Comparison of ENCODE assay signal across 1 cellular context in the genomic region with DNA sequence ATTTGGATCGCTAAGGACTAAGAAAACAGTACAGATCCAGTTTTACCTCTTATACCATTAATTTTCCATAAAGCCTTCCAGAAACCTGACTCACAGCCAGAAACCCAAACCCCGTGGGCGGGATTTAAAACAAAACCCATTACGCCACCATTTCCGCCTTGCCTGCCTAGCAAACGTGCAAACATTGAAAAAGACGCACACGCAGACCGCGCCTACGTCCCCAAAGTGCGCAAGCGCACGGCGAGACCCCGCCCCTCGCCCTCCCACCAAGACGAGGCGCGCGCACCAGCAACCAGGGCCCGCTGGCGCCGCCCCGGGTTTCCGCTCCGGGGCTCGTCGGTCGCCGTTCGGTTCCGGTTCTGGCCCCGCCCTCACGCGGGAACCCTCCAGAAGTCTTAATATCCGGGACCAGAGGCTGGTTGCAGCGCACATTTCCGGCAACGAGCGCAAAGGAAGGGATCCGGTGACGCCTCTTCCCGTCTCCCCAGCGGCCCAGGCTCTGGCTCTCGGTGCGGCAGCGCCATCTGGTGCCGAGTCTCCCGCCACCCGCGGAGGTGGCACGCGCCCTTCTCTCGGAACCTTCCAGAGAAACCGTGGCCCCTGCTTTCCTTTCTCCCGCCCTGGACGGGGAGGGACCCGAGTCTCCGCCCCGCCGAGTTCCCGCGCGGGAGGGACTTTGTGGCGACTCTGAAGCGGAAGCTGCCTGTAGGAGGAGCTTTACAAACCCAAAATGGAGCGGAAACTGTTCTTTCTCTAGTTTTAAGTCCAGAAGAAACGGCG.
A peak's percentile ranks its signal among the peaks of the same experiment; 100 is the strongest.
TF ChIP-seq lines count a peak whose summit lies in the region.

No MANE protein-coding gene starts in this region.

TF ChIP-seq in K562, 482 proteins besides CTCF, POLR2A, EP300 and RAD21 (continued from another document and continues in another):
- TF ChIP-seq, protein P1, sequence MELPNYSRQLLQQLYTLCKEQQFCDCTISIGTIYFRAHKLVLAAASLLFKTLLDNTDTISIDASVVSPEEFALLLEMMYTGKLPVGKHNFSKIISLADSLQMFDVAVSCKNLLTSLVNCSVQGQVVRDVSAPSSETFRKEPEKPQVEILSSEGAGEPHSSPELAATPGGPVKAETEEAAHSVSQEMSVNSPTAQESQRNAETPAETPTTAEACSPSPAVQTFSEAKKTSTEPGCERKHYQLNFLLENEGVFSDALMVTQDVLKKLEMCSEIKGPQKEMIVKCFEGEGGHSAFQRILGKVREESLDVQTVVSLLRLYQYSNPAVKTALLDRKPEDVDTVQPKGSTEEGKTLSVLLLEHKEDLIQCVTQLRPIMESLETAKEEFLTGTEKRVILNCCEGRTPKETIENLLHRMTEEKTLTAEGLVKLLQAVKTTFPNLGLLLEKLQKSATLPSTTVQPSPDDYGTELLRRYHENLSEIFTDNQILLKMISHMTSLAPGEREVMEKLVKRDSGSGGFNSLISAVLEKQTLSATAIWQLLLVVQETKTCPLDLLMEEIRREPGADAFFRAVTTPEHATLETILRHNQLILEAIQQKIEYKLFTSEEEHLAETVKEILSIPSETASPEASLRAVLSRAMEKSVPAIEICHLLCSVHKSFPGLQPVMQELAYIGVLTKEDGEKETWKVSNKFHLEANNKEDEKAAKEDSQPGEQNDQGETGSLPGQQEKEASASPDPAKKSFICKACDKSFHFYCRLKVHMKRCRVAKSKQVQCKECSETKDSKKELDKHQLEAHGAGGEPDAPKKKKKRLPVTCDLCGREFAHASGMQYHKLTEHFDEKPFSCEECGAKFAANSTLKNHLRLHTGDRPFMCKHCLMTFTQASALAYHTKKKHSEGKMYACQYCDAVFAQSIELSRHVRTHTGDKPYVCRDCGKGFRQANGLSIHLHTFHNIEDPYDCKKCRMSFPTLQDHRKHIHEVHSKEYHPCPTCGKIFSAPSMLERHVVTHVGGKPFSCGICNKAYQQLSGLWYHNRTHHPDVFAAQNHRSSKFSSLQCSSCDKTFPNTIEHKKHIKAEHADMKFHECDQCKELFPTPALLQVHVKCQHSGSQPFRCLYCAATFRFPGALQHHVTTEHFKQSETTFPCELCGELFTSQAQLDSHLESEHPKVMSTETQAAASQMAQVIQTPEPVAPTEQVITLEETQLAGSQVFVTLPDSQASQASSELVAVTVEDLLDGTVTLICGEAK (IDR thresholded peaks at IDR 0.05) = peak; percentile 90
- TF ChIP-seq, protein P1 (CRISPR knock-in tag; IDR thresholded peaks at IDR 0.05) = no peak
- TF ChIP-seq IRF2 (CRISPR knock-in tag; IDR thresholded peaks at IDR 0.05) (no peak), TAL1 (IDR thresholded peaks at IDR 0.05) (no peak), ZNF76 (CRISPR knock-in tag; IDR thresholded peaks at IDR 0.05; ENCODE audit: borderline replicate concordance) (no peak), SMARCA4 (IDR thresholded peaks at IDR 0.05) (no peak), RB1 (IDR thresholded peaks at IDR 0.05; ENCODE audit: low read depth) (peak; percentile 92; the same call in 1 of the 2 replicates), FOXJ3 (CRISPR knock-in tag; IDR thresholded peaks at IDR 0.05) (no peak), POLR2B (IDR thresholded peaks at IDR 0.05; ENCODE audit: low read depth, partially characterized antibody) (peak; percentile 45), ATF7 (IDR thresholded peaks at IDR 0.05) (peak; percentile 78; the same call in 1 of the 2 replicates), MAZ (CRISPR knock-in tag; conservative IDR thresholded peaks at IDR 0.05 in 1 of 2, IDR thresholded peaks at IDR 0.05 in 1 of 2) (peak; percentile 57 to 77), ZNF584 (CRISPR knock-in tag; IDR thresholded peaks at IDR 0.05; ENCODE audit: low read depth) (no peak), SMAD3 (CRISPR knock-in tag; conservative IDR thresholded peaks at IDR 0.05) (no peak), MAFF (IDR thresholded peaks at IDR 0.05; ENCODE audit: low read length) (no peak), THRAP3 (IDR thresholded peaks at IDR 0.05; ENCODE audit: borderline replicate concordance) (no peak), RHOXF2B (CRISPR knock-in tag; conservative IDR thresholded peaks at IDR 0.05) (no peak)
- TF ChIP-seq, protein P2, sequence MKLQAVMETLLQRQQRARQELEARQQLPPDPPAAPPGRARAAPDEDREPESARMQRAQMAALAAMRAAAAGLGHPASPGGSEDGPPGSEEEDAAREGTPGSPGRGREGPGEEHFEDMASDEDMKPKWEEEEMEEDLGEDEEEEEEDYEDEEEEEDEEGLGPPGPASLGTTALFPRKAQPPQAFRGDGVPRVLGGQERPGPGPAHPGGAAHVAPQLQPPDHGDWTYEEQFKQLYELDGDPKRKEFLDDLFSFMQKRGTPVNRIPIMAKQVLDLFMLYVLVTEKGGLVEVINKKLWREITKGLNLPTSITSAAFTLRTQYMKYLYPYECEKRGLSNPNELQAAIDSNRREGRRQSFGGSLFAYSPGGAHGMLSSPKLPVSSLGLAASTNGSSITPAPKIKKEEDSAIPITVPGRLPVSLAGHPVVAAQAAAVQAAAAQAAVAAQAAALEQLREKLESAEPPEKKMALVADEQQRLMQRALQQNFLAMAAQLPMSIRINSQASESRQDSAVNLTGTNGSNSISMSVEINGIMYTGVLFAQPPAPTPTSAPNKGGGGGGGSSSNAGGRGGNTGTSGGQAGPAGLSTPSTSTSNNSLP (IDR thresholded peaks at IDR 0.05; ENCODE audit: borderline replicate concordance, low read depth, low read length) = no peak
- TF ChIP-seq, protein P3, sequence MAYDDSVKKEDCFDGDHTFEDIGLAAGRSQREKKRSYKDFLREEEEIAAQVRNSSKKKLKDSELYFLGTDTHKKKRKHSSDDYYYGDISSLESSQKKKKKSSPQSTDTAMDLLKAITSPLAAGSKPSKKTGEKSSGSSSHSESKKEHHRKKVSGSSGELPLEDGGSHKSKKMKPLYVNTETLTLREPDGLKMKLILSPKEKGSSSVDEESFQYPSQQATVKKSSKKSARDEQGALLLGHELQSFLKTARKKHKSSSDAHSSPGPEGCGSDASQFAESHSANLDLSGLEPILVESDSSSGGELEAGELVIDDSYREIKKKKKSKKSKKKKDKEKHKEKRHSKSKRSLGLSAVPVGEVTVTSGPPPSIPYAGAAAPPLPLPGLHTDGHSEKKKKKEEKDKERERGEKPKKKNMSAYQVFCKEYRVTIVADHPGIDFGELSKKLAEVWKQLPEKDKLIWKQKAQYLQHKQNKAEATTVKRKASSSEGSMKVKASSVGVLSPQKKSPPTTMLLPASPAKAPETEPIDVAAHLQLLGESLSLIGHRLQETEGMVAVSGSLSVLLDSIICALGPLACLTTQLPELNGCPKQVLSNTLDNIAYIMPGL (CRISPR knock-in tag; IDR thresholded peaks at IDR 0.05) = 0 out of 2 replicates have a peak, but pooled peaks have one; percentile 48
- TF ChIP-seq, protein P4, sequence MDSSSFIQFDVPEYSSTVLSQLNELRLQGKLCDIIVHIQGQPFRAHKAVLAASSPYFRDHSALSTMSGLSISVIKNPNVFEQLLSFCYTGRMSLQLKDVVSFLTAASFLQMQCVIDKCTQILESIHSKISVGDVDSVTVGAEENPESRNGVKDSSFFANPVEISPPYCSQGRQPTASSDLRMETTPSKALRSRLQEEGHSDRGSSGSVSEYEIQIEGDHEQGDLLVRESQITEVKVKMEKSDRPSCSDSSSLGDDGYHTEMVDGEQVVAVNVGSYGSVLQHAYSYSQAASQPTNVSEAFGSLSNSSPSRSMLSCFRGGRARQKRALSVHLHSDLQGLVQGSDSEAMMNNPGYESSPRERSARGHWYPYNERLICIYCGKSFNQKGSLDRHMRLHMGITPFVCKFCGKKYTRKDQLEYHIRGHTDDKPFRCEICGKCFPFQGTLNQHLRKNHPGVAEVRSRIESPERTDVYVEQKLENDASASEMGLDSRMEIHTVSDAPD (CRISPR knock-in tag; IDR thresholded peaks at IDR 0.05) = no peak
- TF ChIP-seq, protein P5, sequence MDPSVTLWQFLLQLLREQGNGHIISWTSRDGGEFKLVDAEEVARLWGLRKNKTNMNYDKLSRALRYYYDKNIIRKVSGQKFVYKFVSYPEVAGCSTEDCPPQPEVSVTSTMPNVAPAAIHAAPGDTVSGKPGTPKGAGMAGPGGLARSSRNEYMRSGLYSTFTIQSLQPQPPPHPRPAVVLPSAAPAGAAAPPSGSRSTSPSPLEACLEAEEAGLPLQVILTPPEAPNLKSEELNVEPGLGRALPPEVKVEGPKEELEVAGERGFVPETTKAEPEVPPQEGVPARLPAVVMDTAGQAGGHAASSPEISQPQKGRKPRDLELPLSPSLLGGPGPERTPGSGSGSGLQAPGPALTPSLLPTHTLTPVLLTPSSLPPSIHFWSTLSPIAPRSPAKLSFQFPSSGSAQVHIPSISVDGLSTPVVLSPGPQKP (CRISPR knock-in tag; IDR thresholded peaks at IDR 0.05) = no peak
- TF ChIP-seq, protein P6, sequence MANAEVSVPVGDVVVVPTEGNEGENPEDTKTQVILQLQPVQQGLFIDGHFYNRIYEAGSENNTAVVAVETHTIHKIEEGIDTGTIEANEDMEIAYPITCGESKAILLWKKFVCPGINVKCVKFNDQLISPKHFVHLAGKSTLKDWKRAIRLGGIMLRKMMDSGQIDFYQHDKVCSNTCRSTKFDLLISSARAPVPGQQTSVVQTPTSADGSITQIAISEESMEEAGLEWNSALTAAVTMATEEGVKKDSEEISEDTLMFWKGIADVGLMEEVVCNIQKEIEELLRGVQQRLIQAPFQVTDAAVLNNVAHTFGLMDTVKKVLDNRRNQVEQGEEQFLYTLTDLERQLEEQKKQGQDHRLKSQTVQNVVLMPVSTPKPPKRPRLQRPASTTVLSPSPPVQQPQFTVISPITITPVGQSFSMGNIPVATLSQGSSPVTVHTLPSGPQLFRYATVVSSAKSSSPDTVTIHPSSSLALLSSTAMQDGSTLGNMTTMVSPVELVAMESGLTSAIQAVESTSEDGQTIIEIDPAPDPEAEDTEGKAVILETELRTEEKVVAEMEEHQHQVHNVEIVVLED (CRISPR knock-in tag; IDR thresholded peaks at IDR 0.05) = peak; percentile 83
- TF ChIP-seq, protein P7, sequence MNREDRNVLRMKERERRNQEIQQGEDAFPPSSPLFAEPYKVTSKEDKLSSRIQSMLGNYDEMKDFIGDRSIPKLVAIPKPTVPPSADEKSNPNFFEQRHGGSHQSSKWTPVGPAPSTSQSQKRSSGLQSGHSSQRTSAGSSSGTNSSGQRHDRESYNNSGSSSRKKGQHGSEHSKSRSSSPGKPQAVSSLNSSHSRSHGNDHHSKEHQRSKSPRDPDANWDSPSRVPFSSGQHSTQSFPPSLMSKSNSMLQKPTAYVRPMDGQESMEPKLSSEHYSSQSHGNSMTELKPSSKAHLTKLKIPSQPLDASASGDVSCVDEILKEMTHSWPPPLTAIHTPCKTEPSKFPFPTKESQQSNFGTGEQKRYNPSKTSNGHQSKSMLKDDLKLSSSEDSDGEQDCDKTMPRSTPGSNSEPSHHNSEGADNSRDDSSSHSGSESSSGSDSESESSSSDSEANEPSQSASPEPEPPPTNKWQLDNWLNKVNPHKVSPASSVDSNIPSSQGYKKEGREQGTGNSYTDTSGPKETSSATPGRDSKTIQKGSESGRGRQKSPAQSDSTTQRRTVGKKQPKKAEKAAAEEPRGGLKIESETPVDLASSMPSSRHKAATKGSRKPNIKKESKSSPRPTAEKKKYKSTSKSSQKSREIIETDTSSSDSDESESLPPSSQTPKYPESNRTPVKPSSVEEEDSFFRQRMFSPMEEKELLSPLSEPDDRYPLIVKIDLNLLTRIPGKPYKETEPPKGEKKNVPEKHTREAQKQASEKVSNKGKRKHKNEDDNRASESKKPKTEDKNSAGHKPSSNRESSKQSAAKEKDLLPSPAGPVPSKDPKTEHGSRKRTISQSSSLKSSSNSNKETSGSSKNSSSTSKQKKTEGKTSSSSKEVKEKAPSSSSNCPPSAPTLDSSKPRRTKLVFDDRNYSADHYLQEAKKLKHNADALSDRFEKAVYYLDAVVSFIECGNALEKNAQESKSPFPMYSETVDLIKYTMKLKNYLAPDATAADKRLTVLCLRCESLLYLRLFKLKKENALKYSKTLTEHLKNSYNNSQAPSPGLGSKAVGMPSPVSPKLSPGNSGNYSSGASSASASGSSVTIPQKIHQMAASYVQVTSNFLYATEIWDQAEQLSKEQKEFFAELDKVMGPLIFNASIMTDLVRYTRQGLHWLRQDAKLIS (CRISPR knock-in tag; IDR thresholded peaks at IDR 0.05) = peak; percentile 84
- TF ChIP-seq, protein P8, sequence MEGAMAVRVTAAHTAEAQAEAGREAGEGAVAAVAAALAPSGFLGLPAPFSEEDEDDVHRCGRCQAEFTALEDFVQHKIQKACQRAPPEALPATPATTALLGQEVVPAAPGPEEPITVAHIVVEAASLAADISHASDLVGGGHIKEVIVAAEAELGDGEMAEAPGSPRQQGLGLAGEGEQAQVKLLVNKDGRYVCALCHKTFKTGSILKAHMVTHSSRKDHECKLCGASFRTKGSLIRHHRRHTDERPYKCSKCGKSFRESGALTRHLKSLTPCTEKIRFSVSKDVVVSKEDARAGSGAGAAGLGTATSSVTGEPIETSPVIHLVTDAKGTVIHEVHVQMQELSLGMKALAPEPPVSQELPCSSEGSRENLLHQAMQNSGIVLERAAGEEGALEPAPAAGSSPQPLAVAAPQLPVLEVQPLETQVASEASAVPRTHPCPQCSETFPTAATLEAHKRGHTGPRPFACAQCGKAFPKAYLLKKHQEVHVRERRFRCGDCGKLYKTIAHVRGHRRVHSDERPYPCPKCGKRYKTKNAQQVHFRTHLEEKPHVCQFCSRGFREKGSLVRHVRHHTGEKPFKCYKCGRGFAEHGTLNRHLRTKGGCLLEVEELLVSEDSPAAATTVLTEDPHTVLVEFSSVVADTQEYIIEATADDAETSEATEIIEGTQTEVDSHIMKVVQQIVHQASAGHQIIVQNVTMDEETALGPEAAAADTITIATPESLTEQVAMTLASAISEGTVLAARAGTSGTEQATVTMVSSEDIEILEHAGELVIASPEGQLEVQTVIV (CRISPR knock-in tag; IDR thresholded peaks at IDR 0.05; ENCODE audit: borderline replicate concordance) = no peak
